9 cellular contexts compared by ENCODE assay signal in the genomic region with DNA sequence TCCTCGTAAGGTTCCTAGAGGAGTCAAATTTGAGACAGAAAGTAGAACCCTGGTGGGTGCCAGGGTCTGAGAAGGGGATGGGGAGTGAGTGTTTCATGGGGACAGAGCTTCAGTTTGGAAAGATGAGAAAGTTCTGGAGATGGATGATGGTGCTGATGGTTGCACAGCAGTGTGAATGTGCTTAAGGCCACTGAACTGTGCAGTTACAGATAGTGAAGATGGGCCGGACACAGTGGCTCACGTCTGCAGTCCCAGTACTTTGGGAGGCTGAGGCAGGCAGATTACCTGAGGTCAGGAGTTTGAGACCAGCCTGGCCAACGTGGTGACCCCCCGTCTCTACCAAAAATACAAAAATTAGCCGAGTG. TPM values are rescaled to one million over a fixed set of nuclear protein-coding genes. Genes with fewer than 3 reads are reported as not detected.
DNase-seq lines count a peak whose midpoint lies in the region; ATAC-seq, FAIRE-seq and TF ChIP-seq lines count a peak whose summit lies in the region.
"Had no signal": no experiment of that assay in that cellular context is flagged by ENCODE, and none has a peak within 500 bp of the region (broad histone marks: within the 10 kb centered on the region; RNA-seq: fewer than 3 reads in every experiment).

No MANE protein-coding gene starts in this region.

- H3K4ac ChIP-seq in IMR-90 (ENCODE audit: low read depth, low read length): peak overlapping the region; percentile 58

- POLR2A ChIA-PET in IMR-90 (lab: Charles Lee; ENCODE audit: unreplicated experiment): no interaction called here

- no peaks in the 10 kb centered on the region for H4K20me1 ChIP-seq in IMR-90 (ENCODE audit: insufficient read depth, low read length)
- H4K20me1 ChIP-seq in astrocyte (ENCODE audit: insufficient read depth, low read length): no peaks in the 10 kb centered on the region

- H3K4me3 Mint-ChIP-seq in astrocyte (ENCODE audit: unreplicated experiment): peak overlapping the region; percentile 77

- no peaks in the 10 kb centered on the region for H3K27me3 ChIP-seq in IMR-90 (ENCODE audit: control insufficient read depth, insufficient read depth, low read length)
- no peaks in the 10 kb centered on the region for H3K27me3 ChIP-seq in astrocyte (ENCODE audit: insufficient read depth, low read length)

- peaks cover 16 to 36% of the 10 kb centered on the region in 2 experiments for H3K79me1 ChIP-seq in IMR-90 (ENCODE audit: low read depth in 1 of 2, low read length in 2 of 2)

- DNase-seq in IMR-90 (no peak), astrocyte (ENCODE audit: low read depth) (no peak), cerebellar cortex (ENCODE audit: low spot score) (no peak), NCI-H1105 treated with DMSO at 0.1 percent for 48 hours (lab: John Stamatoyannopoulos, UW) (no peak), NCI-H226 (no peak)
- DNase-seq: central memory CD4-positive, alpha-beta T cell had no signal

- H3K9ac ChIP-seq in IMR-90 (ENCODE audit: low read depth, low read length) (peak overlapping the region; percentile 52; the same call in 1 of the 2 replicates), astrocyte (ENCODE audit: low read length) (peak overlapping the region; percentile 80)

- H2BK120ac ChIP-seq in IMR-90 (ENCODE audit: low read depth, low read length): no peak overlapping the region

- H3K9me3 Mint-ChIP-seq in astrocyte (ENCODE audit: unreplicated experiment): no peaks in the 10 kb centered on the region

- no peak overlapping the region for H4K91ac ChIP-seq in IMR-90 (ENCODE audit: insufficient read depth, low read depth, low read length)

- H3K9me3 ChIP-seq in IMR-90 (ENCODE audit: control insufficient read depth, insufficient read depth, low read length) (no peaks in the 10 kb centered on the region), astrocyte (ENCODE audit: insufficient read depth, low read depth, low read length) (no peaks in the 10 kb centered on the region), mesodermal cell (ENCODE audit: control insufficient read depth, low read length) (no peaks in the 10 kb centered on the region)

- no peak for TF ChIP-seq RAD21 in IMR-90 (IDR thresholded peaks at IDR 0.05; ENCODE audit: low read length)

- no TSS peak for BruUV-seq in IMR-90 (replicated peaks; lab: Mats Ljungman, UMichigan)

- in situ Hi-C loops in IMR-90 (cut with MboI; ENCODE audit: low sequenced_read_pairs): no loop called here

- H3K27me3 Mint-ChIP-seq in astrocyte (ENCODE audit: low read depth, unreplicated experiment): no peaks in the 10 kb centered on the region

- TF ChIP-seq CTCF in C4-2B (conservative IDR thresholded peaks at IDR 0.05) (no peak), IMR-90 (conservative IDR thresholded peaks at IDR 0.05; ENCODE audit: low read depth, low read length) (no peak), astrocyte (IDR thresholded peaks at IDR 0.05; ENCODE audit: insufficient read depth, low read depth, low read length) (no peak)

- peak overlapping the region; percentile 16 to 50; a peak in 1 of 4 replicates for H4K8ac ChIP-seq in IMR-90 (ENCODE audit: low read depth in 2 of 2, low read length in 2 of 2)

- no peak overlapping the region for H3K18ac ChIP-seq in IMR-90 (ENCODE audit: low read depth, low read length)

- H3K23ac ChIP-seq in IMR-90 (ENCODE audit: low read depth, low read length): peak overlapping the region; percentile 76

- intact Hi-C loops in IMR-90 (cut with micrococcal nuclease): no loop called here

- H2AK9ac ChIP-seq in IMR-90 (replicated peaks; ENCODE audit: low read depth, low read length, poor library complexity): no peak overlapping the region

- H3K36me3 Mint-ChIP-seq in astrocyte (ENCODE audit: low read depth, unreplicated experiment): no peaks in the 10 kb centered on the region

- H2BK5ac ChIP-seq in IMR-90 (ENCODE audit: low read depth, low read length, poor library complexity, severe bottlenecking): no peak overlapping the region

- H2AFZ ChIP-seq in IMR-90 (replicated peaks; ENCODE audit: low read length, poor library complexity) (peak overlapping the region; percentile 34), astrocyte (ENCODE audit: low read depth, low read length) (peak overlapping the region; percentile 87)

- H3K56ac ChIP-seq in IMR-90 (ENCODE audit: extremely low read depth, insufficient read depth, low read length): no peak overlapping the region

- H3K36me3 ChIP-seq in IMR-90 (ENCODE audit: control insufficient read depth, insufficient read depth, low read length) (no peaks in the 10 kb centered on the region), astrocyte (ENCODE audit: insufficient read depth, low read length) (no peaks in the 10 kb centered on the region), mesodermal cell (ENCODE audit: control insufficient read depth, insufficient read depth, low read length) (peaks cover 28% of the 10 kb centered on the region)

- peak overlapping the region; percentile 6; the same call in 1 of the 2 replicates for H3K4me2 ChIP-seq in IMR-90 (ENCODE audit: low read depth, low read length)
- H3K4me2 ChIP-seq in astrocyte (ENCODE audit: low read length): peak overlapping the region; percentile 84

- H3K9me1 ChIP-seq in IMR-90 (ENCODE audit: insufficient read depth, low read length): peaks cover 5% of the 10 kb centered on the region; the same call in 1 of the 2 replicates

- CTCF ChIA-PET in IMR-90 (lab: Yijun Ruan, JAX): interaction anchor here (0.6 kb wide), 1 partner anchor 391 kb away, joined by 3 read pairs; no protein-coding TSS in a partner anchor

- H3K27ac ChIP-seq in C4-2B: peak overlapping the region; percentile 91
- no peak overlapping the region; the same call in 1 of the 2 replicates for H3K27ac ChIP-seq in IMR-90 (ENCODE audit: insufficient read depth, low read length)
- no peak overlapping the region for H3K27ac ChIP-seq in astrocyte (ENCODE audit: low read depth, low read length)
- H3K27ac ChIP-seq in mesodermal cell (ENCODE audit: low read depth, low read length, severe bottlenecking): no peak overlapping the region

- H3K4me1 Mint-ChIP-seq in astrocyte (ENCODE audit: low read depth, unreplicated experiment): peaks cover 10% of the 10 kb centered on the region

- ATAC-seq in IMR-90 (ENCODE audit: low read depth) (no peak), GM21786 (IDR thresholded peaks at IDR 0.05; ENCODE audit: unreplicated experiment) (no peak)

- no peak for FAIRE-seq in astrocyte (lab: Jason Lieb, UNC)

- H4K5ac ChIP-seq in IMR-90 (ENCODE audit: low read depth, low read length): peak overlapping the region; percentile 1; the same call in 1 of the 2 replicates

- peak overlapping the region; percentile 77 for H3K14ac ChIP-seq in IMR-90 (replicated peaks; ENCODE audit: low read depth, low read length)

- 0% methylated on average over 1 of the region's 6 CpGs; no CpG with 5 or more reads in 1 of the 2 experiments for WGBS in IMR-90 (ENCODE audit: extremely low coverage in 2 of 2, insufficient read length in 1 of 2), 2 experiments
- WGBS in mesodermal cell (ENCODE audit: insufficient coverage in 2 of 2), 2 experiments: 38 to 52% methylated on average over 6 of the region's 6 CpGs

- TF ChIP-seq POLR2A in IMR-90 (IDR thresholded peaks at IDR 0.05; ENCODE audit: low read depth, low read length): no peak

- peaks cover 43% of the 10 kb centered on the region for H3K79me2 ChIP-seq in astrocyte (ENCODE audit: insufficient read depth, low read length)

- peaks cover 22% of the 10 kb centered on the region for H3K4me1 ChIP-seq in IMR-90 (ENCODE audit: control insufficient read depth, insufficient read depth, low read length)
- peaks cover 7% of the 10 kb centered on the region for H3K4me1 ChIP-seq in astrocyte (ENCODE audit: insufficient read depth, low read length)
- peaks cover 6% of the 10 kb centered on the region for H3K4me1 ChIP-seq in mesodermal cell (ENCODE audit: control insufficient read depth, insufficient read depth, low read length, poor library complexity, severe bottlenecking)

- dilution Hi-C loops in IMR-90 (cut with HindIII; ENCODE audit: low sequenced_read_pairs, unreplicated experiment): no loop called here

- no peak overlapping the region for H2BK20ac ChIP-seq in IMR-90 (ENCODE audit: low read depth, low read length)

- peak overlapping the region; percentile 51; the same call in 1 of the 3 replicates for H2BK15ac ChIP-seq in IMR-90 (ENCODE audit: low read depth, low read length)

- H2AK5ac ChIP-seq in IMR-90 (ENCODE audit: low read depth, low read length): peak overlapping the region; percentile 18

- peak overlapping the region; percentile 13 for H3K27ac Mint-ChIP-seq in astrocyte (ENCODE audit: unreplicated experiment)

- H3K4me3 ChIP-seq in IMR-90 (ENCODE audit: insufficient read depth, low read depth, low read length): no peak overlapping the region; the same call in 1 of the 2 replicates
- H3K4me3 ChIP-seq in astrocyte (ENCODE audit: insufficient read depth, low read depth, low read length): peak overlapping the region; percentile 71
- peak overlapping the region; percentile 82 for H3K4me3 ChIP-seq in mesodermal cell (ENCODE audit: extremely low read depth, insufficient read depth, low read length, poor library complexity, severe bottlenecking)

TF ChIP-seq in IMR-90, 13 proteins besides CTCF, POLR2A, EP300 and RAD21 (continues in another document):
- TF ChIP-seq FOS (IDR thresholded peaks at IDR 0.05; ENCODE audit: low read depth, low read length): no peak
- TF ChIP-seq, protein P1, sequence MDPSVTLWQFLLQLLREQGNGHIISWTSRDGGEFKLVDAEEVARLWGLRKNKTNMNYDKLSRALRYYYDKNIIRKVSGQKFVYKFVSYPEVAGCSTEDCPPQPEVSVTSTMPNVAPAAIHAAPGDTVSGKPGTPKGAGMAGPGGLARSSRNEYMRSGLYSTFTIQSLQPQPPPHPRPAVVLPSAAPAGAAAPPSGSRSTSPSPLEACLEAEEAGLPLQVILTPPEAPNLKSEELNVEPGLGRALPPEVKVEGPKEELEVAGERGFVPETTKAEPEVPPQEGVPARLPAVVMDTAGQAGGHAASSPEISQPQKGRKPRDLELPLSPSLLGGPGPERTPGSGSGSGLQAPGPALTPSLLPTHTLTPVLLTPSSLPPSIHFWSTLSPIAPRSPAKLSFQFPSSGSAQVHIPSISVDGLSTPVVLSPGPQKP (IDR thresholded peaks at IDR 0.05; ENCODE audit: borderline replicate concordance, low read depth, low read length): no peak
- TF ChIP-seq MAZ (IDR thresholded peaks at IDR 0.05; ENCODE audit: borderline replicate concordance, low read depth, low read length): no peak
- TF ChIP-seq SMC3 (IDR thresholded peaks at IDR 0.05; ENCODE audit: low read depth, low read length): no peak

RNA-seq across cellular contexts. Expression of a gene that starts 0.9 kb away (rescaled TPM):
- total RNA-seq in IMR-90 (2012; rRNA removed) (68.3 and 97.5 TPM in 2 replicates), astrocyte (2.0 and 3.2 TPM in 2 replicates)
- polyA plus RNA-seq in IMR-90 (2012; rRNA removed): 11.7 and 12.2 TPM in 2 replicates
- 12.4 and 24.6 TPM in 2 replicates for polyA plus RNA-seq in IMR-90 (2012; cell fraction: cytosol; rRNA removed)
- polyA plus RNA-seq in IMR-90 (2012; cell fraction: nucleus; rRNA removed; ENCODE audit: low replicate concordance): 10.7 and 11.4 TPM in 2 replicates
- 22.4 TPM for polyA plus RNA-seq in mesodermal cell (2013, experiment 1 of 2)
- polyA plus RNA-seq in mesodermal cell (2013, experiment 2 of 2): 22.7 TPM

RNA-seq across cellular contexts. Expression of a gene that starts 42.7 kb away (rescaled TPM):
- total RNA-seq in IMR-90 (2012; rRNA removed) (104 and 126 TPM in 2 replicates), astrocyte (50.3 and 55.2 TPM in 2 replicates)
- 156 and 176 TPM in 2 replicates for polyA plus RNA-seq in IMR-90 (2012; rRNA removed)
- polyA plus RNA-seq in IMR-90 (2012; cell fraction: cytosol; rRNA removed): 95.0 and 131 TPM in 2 replicates
- polyA plus RNA-seq in IMR-90 (2012; cell fraction: nucleus; rRNA removed; ENCODE audit: low replicate concordance): 95.7 and 185 TPM in 2 replicates
- 50.4 TPM for polyA plus RNA-seq in mesodermal cell (2013, experiment 1 of 2)
- polyA plus RNA-seq in mesodermal cell (2013, experiment 2 of 2): 48.5 TPM

Comparison
In these comparisons a context has a peak if more than half of its experiments do, and no peak if none do; other contexts are left out.
1. RNA of a gene that starts 0.9 kb away (total RNA-seq): 68.3 to 97.5 TPM in IMR-90; 2.0 to 3.2 TPM in astrocyte; every median in the first group is over 10 times any median in the second.